ENCODE assay signal across 8 cellular contexts in the genomic region with DNA sequence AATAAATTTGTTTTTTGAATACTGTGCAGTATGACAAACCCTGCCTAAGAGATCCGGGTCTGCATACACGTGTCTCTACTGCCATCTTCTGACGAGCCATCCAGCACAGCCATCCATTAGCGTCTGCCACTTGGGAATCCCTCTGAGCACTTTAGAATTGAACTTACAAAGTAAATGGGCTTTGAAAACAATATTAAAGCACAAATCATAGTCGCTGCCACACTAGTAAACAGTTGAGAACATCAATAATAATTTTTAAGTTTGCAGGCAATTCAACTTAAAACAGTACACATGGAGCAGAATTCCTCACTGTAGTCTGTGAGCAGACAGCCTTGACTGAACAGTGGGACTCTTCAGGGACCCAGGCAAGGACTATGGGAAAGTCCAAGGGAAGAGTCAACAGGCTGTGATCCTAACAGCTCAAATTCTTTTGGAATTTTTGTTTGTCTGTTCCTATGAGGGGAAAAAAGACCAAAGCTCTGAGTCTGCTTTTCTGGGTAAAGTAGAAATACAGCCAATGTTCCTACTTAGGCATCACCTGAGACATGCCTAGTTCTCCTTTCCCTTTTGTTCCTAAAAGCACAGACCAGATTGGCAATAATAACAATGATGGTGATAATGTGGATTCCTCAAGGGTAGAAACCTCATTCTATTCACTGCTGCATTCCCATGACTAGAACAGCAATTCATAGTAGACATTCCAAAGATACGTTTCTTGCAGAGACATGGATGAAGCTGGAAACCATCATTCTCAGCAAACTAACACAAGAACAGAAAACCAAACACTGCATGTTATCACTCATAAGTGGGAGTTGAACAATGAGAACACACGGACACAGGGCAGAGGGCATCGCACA.
DNase-seq lines count a peak whose midpoint lies in the region; ATAC-seq, FAIRE-seq and TF ChIP-seq lines count a peak whose summit lies in the region.

No MANE protein-coding gene starts in this region.

- TF ChIP-seq POLR2A in A549 (IDR thresholded peaks at IDR 0.05; ENCODE audit: low read length) = no peak

- H3K36me3 ChIP-seq in iPS DF 6.9 (ENCODE audit: control insufficient read depth, insufficient read depth, low read length) = no peaks in the 10 kb centered on the region

- peak overlapping the region; percentile 50; a peak in 5 of 6 replicates for H3K27ac ChIP-seq in A549
- no peak overlapping the region for H3K27ac ChIP-seq in iPS DF 6.9 (ENCODE audit: low read length)

- ATAC-seq in A549 (peak; percentile 98 to 99), HG02763 (IDR thresholded peaks at IDR 0.05; ENCODE audit: unreplicated experiment) (peak; percentile 54)

- in situ Hi-C loops in GM13977 (cut with MboI; ENCODE audit: low pct_unique_long_range_greater_than_20kb, low sequenced_read_pairs, unreplicated experiment) = no loop called here

- H3K4me2 ChIP-seq in A549 = no peak overlapping the region

- peak; percentile 99 for TF ChIP-seq RAD21 in A549 (conservative IDR thresholded peaks at IDR 0.05 in 1 of 2, IDR thresholded peaks at IDR 0.05 in 1 of 2)

- TF ChIP-seq CTCF in A549 (IDR thresholded peaks at IDR 0.05) (peak; percentile 96), GM13977 (IDR thresholded peaks at IDR 0.05; ENCODE audit: extremely low read depth, insufficient read depth, missing control alignments) (peak; percentile 93)

- DNase-seq in A549 (ENCODE audit: low read depth in 1 of 2, low spot score in 1 of 2) (peak; percentile 24 to 81), GM13977 (ENCODE audit: low spot score) (peak; percentile 59), NCI-H1105 (lab: John Stamatoyannopoulos, UW) (peak; percentile 18), T follicular helper cell (ENCODE audit: low read depth) (peak; percentile 26), astrocyte of the hippocampus (ENCODE audit: low read depth, low spot score) (peak; percentile 90), iPS DF 6.9 (ENCODE audit: low read depth, low spot score) (peak; percentile 68), smooth muscle cell of the brain vasculature (ENCODE audit: low read depth, low spot score) (peak; percentile 73)

- H3K27me3 ChIP-seq in iPS DF 6.9 (ENCODE audit: control insufficient read depth, insufficient read depth, low read length) = no peaks in the 10 kb centered on the region

- no peak for TF ChIP-seq EP300 in A549 (IDR thresholded peaks at IDR 0.05)

- CTCF ChIA-PET in A549 (lab: Yijun Ruan, JAX) = interaction anchor here (0.6 to 2.6 kb wide), 20 partner anchors 11 to 1736 kb away, joined by 3 to 16 read pairs (median 3); no protein-coding TSS in a partner anchor

- H3K4me3 ChIP-seq in A549 = no peak overlapping the region
- H3K4me3 ChIP-seq in iPS DF 6.9 (ENCODE audit: low read length) = no peak overlapping the region

- H3K9me3 ChIP-seq in A549 = no peaks in the 10 kb centered on the region
- H3K9me3 ChIP-seq in iPS DF 6.9 (ENCODE audit: control insufficient read depth, insufficient read depth, low read length) = no peaks in the 10 kb centered on the region

- 34% methylated on average over 8 of the region's 8 CpGs for WGBS in A549 (ENCODE audit: missing lambda C conversion rate)
- WGBS in iPS DF 6.9 (ENCODE audit: insufficient coverage, insufficient read length) = no CpG with 5 or more reads among the region's 8 CpGs

- H3K4me1 ChIP-seq in A549 (peaks cover 25% of the 10 kb centered on the region), iPS DF 6.9 (ENCODE audit: control insufficient read depth, insufficient read depth, low read length) (peaks cover 2% of the 10 kb centered on the region)

- POLR2A ChIA-PET in A549 (lab: Yijun Ruan, JAX) = no interaction called here

- no peak for FAIRE-seq in A549 (lab: Jason Lieb, UNC)

TF ChIP-seq in A549, 52 proteins besides CTCF, POLR2A, EP300 and RAD21:
- TF ChIP-seq, protein P1, sequence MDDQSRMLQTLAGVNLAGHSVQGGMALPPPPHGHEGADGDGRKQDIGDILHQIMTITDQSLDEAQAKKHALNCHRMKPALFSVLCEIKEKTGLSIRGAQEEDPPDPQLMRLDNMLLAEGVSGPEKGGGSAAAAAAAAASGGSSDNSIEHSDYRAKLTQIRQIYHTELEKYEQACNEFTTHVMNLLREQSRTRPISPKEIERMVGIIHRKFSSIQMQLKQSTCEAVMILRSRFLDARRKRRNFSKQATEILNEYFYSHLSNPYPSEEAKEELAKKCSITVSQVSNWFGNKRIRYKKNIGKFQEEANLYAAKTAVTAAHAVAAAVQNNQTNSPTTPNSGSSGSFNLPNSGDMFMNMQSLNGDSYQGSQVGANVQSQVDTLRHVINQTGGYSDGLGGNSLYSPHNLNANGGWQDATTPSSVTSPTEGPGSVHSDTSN (IDR thresholded peaks at IDR 0.05) = no peak
- TF ChIP-seq SMC3 (IDR thresholded peaks at IDR 0.05) (peak; percentile 95), CHD2 (IDR thresholded peaks at IDR 0.05; ENCODE audit: low read length, partially characterized antibody) (no peak), MYC (IDR thresholded peaks at IDR 0.05; ENCODE audit: borderline replicate concordance, low read length) (no peak), HOXB5 (CRISPR knock-in tag; IDR thresholded peaks at IDR 0.05) (no peak), NPAS2 (CRISPR knock-in tag; IDR thresholded peaks at IDR 0.05; ENCODE audit: borderline replicate concordance) (no peak)
- TF ChIP-seq, protein P2, sequence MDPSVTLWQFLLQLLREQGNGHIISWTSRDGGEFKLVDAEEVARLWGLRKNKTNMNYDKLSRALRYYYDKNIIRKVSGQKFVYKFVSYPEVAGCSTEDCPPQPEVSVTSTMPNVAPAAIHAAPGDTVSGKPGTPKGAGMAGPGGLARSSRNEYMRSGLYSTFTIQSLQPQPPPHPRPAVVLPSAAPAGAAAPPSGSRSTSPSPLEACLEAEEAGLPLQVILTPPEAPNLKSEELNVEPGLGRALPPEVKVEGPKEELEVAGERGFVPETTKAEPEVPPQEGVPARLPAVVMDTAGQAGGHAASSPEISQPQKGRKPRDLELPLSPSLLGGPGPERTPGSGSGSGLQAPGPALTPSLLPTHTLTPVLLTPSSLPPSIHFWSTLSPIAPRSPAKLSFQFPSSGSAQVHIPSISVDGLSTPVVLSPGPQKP (IDR thresholded peaks at IDR 0.05; ENCODE audit: low read depth, low read length) = no peak
- TF ChIP-seq, protein P3, sequence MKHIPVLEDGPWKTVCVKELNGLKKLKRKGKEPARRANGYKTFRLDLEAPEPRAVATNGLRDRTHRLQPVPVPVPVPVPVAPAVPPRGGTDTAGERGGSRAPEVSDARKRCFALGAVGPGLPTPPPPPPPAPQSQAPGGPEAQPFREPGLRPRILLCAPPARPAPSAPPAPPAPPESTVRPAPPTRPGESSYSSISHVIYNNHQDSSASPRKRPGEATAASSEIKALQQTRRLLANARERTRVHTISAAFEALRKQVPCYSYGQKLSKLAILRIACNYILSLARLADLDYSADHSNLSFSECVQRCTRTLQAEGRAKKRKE (CRISPR knock-in tag; IDR thresholded peaks at IDR 0.05; ENCODE audit: low read depth) = no peak

Comparison
In these comparisons a context has a peak if more than half of its experiments do, and no peak if none do; other contexts are left out.
1. DNase-seq: peak in every context shown above with its lines; median percentile 90 in astrocyte of the hippocampus; 73 in smooth muscle cell of the brain vasculature; 68 in iPS DF 6.9; 59 in GM13977; 52 in A549; 26 in T follicular helper cell; 18 in NCI-H1105.